ENCODE assay signal across 8 cellular contexts in the genomic region with DNA sequence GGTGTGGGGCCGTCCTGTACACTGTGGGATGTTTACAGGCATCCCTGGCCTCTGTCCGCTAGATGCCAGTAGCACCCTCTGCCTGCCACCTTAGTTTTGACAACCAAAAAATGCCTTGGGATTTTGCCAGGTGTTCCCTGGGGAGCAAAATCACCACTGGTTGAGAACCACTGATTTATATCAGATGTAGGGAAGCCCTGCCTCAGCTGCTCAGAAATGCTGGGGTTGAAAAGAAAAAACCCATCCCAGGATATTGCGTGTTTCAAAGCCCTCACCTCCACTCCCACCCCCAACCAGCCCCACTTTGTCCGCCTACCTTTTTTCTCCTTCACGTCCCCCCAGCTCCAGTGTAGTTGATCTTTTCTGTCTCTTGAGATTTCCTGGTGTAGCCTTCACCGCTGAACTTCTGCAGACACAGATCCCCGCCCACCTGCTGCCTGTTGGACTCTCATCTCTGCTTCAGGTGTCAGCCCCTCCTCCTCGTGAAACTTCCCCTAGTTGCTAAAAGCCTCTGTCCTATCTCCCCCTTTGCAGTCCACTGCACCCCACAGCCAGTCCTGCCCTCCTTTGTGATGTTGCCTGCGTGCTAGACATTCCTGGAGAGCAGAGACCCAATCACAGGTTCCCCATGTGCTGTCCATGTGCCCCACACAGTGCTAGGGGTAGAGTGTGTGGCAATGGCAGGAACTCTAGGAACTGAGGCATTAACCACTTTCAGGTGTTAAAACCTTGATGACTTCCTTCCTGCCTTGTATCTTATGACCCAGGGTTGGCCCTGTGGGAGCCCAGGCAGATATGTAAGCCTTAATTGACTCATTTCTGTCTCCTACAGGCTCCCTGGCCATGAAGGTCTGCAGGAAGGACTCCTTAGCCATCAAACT.
DNase-seq lines count a peak whose midpoint lies in the region; ATAC-seq and TF ChIP-seq lines count a peak whose summit lies in the region.
"Had no signal": no experiment of that assay in that cellular context is flagged by ENCODE, and none has a peak within 500 bp of the region (broad histone marks: within the 10 kb centered on the region; RNA-seq: fewer than 3 reads in every experiment).

No MANE protein-coding gene starts in this region.

- peaks cover 8% of the 10 kb centered on the region for H3K27me3 Mint-ChIP-seq in activated T-helper 17 cell treated with anti-CD3 and anti-CD28 coated beads, Interleukin-2, amount 50 U/mL, for 72 hours

- H3K36me3 Mint-ChIP-seq in activated T-helper 17 cell treated with anti-CD3 and anti-CD28 coated beads, Interleukin-2, amount 50 U/mL, for 72 hours (ENCODE audit: low read depth) = no peaks in the 10 kb centered on the region

- peak; percentile 85 for ATAC-seq in GM19463 (IDR thresholded peaks at IDR 0.05; ENCODE audit: unreplicated experiment)
- ATAC-seq in HG03460 (IDR thresholded peaks at IDR 0.05; ENCODE audit: unreplicated experiment) = peak; percentile 86
- peak; percentile 59 for ATAC-seq in activated T-helper 17 cell treated with anti-CD3 and anti-CD28 coated beads, Interleukin-2, amount 50 U/mL, for 72 hours (replicated peaks)

- no peak overlapping the region for H3K27ac Mint-ChIP-seq in activated T-helper 17 cell treated with anti-CD3 and anti-CD28 coated beads, Interleukin-2, amount 50 U/mL, for 72 hours

- TF ChIP-seq CTCF in GM12875 (IDR thresholded peaks at IDR 0.05; ENCODE audit: borderline replicate concordance, insufficient read depth, low read depth, low read length) = peak; percentile 59; the same call in 1 of the 2 replicates

- H3K4me3 Mint-ChIP-seq in activated T-helper 17 cell treated with anti-CD3 and anti-CD28 coated beads, Interleukin-2, amount 50 U/mL, for 72 hours = no peak overlapping the region
- H3K4me3 Mint-ChIP-seq: neural crest cell had no signal

- peaks cover 5% of the 10 kb centered on the region for H3K4me1 Mint-ChIP-seq in activated T-helper 17 cell treated with anti-CD3 and anti-CD28 coated beads, Interleukin-2, amount 50 U/mL, for 72 hours
- H3K4me1 Mint-ChIP-seq: neural crest cell had no signal

- DNase-seq in stimulated activated CD8-positive, alpha-beta memory T cell treated with anti-CD3 and anti-CD28 coated beads, Interleukin-7, amount 100 ng/mL, for 48 hours (ENCODE audit: extremely low read depth in 1 of 2, low read depth in 1 of 2) = peak; percentile 13 to 19
- DNase-seq in AML-193 (lab: John Stamatoyannopoulos, UW) (no peak), OCI-M1 (lab: John Stamatoyannopoulos, UW) (no peak)

- no peaks in the 10 kb centered on the region for H3K9me3 Mint-ChIP-seq in activated T-helper 17 cell treated with anti-CD3 and anti-CD28 coated beads, Interleukin-2, amount 50 U/mL, for 72 hours
- H3K9me3 Mint-ChIP-seq: neural crest cell had no signal

- H3K4me3 ChIP-seq in GM12875 (ENCODE audit: low read depth, low read length) = no peak overlapping the region

Comparison
In these comparisons a context has a peak if more than half of its experiments do, and no peak if none do; other contexts are left out.
1. DNase-seq: peak in stimulated activated CD8-positive, alpha-beta memory T cell treated with anti-CD3 and anti-CD28 coated beads, Interleukin-7, amount 100 ng/mL, for 48 hours (2 of 2); none in AML-193 (0 of 2) and OCI-M1 (single experiment).
2. Peak in every context shown above with its lines, with median percentiles within 50 percentile points of each other: ATAC-seq.